In genomic region chr5:10486511-10487344, GRCh38 we compare ENCODE assay signal across 1 cellular context.
TF ChIP-seq lines count a peak whose summit lies in the region.

No MANE protein-coding gene starts in this region.

TF ChIP-seq in K562, 482 proteins besides CTCF, POLR2A, EP300 and RAD21:
- TF ChIP-seq HMGXB4 (CRISPR knock-in tag; IDR thresholded peaks at IDR 0.05) = no peak
- peak; percentile 46 to 63; a peak in 3 of 4 replicates for TF ChIP-seq NRF1 (conservative IDR thresholded peaks at IDR 0.05 in 1 of 2, IDR thresholded peaks at IDR 0.05 in 1 of 2)
- 0 out of 2 replicates have a peak, but pooled peaks have one; percentile 46 for TF ChIP-seq HOMEZ (CRISPR knock-in tag; IDR thresholded peaks at IDR 0.05)
- peak; percentile 42; the same call in 1 of the 2 replicates for TF ChIP-seq ZBTB33 (CRISPR knock-in tag; IDR thresholded peaks at IDR 0.05)
